In the genomic region with DNA sequence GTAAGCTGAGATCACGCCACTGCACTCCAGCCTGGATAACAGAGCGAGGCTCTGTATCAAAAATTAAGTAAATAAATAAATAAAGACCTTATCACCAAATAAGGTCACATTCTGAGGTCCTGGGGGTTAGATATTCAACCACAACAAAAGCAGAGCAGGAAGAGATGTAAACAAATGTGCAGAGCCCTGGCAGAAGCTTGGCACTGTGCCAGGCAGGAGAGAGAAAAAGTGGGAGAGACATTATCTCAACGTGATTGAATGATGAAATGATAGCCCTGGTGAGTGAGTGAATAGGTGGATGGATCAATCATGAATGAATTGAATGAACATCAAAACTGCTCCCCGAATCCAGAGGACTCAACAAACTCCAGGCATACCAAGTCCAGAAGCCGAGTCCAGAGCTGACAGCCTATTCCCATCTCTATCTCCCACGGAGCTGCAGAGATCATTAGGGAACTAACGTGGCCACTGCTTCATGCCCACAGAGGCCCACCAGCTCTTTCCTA, we compare ENCODE assay signal across 8 cellular contexts.
DNase-seq lines count a peak whose midpoint lies in the region; ATAC-seq and TF ChIP-seq lines count a peak whose summit lies in the region.

No MANE protein-coding gene starts in this region.

- DNase-seq in DMS53 (lab: John Stamatoyannopoulos, UW): peak; percentile 93
- DNase-seq in NCI-H2196 treated with DMSO at 0.1 percent for 48 hours (lab: John Stamatoyannopoulos, UW; ENCODE audit: unreplicated experiment): peak; percentile 7
- DNase-seq in brain microvascular endothelial cell: no peak
- DNase-seq in osteocyte (ENCODE audit: extremely low spot score, unreplicated experiment): no peak
- DNase-seq in left lobe of liver (ENCODE audit: low spot score): no peak

- in situ Hi-C loops in brain microvascular endothelial cell (cut with HindIII; ENCODE audit: low pct_ligation_motif_present, low sequenced_read_pairs): loop anchor here (10.0 kb wide), 1 partner anchor 97 kb away; no protein-coding TSS in a partner anchor

- H3K4me1 Mint-ChIP-seq in osteocyte (ENCODE audit: unreplicated experiment): peaks cover 56% of the 10 kb centered on the region

- H3K9me3 Mint-ChIP-seq in osteocyte (ENCODE audit: unreplicated experiment): no peaks in the 10 kb centered on the region

- no peaks in the 10 kb centered on the region for H3K36me3 Mint-ChIP-seq in osteocyte (ENCODE audit: unreplicated experiment)

- H3K27ac Mint-ChIP-seq in osteocyte (ENCODE audit: unreplicated experiment): peak overlapping the region; percentile 96

- no peak for ATAC-seq in GM21528 (IDR thresholded peaks at IDR 0.05; ENCODE audit: low FRiP score, unreplicated experiment)
- ATAC-seq in left lobe of liver: no peak
- ATAC-seq in esophagus mucosa: no peak
- no peak for ATAC-seq in GM19397 (IDR thresholded peaks at IDR 0.05; ENCODE audit: unreplicated experiment)

- peak overlapping the region; percentile 98 for H3K27ac ChIP-seq in brain microvascular endothelial cell

- H3K27me3 ChIP-seq in brain microvascular endothelial cell (replicated peaks): no peaks in the 10 kb centered on the region

- no peaks in the 10 kb centered on the region for H3K36me3 ChIP-seq in brain microvascular endothelial cell (replicated peaks)

- no peaks in the 10 kb centered on the region for H3K27me3 Mint-ChIP-seq in osteocyte (ENCODE audit: unreplicated experiment)

- H3K4me3 ChIP-seq in brain microvascular endothelial cell (ENCODE audit: low read depth, low read length): no peak overlapping the region

- H3K4me3 Mint-ChIP-seq in osteocyte (ENCODE audit: unreplicated experiment): no peak overlapping the region

- no peak for TF ChIP-seq CTCF in brain microvascular endothelial cell (IDR thresholded peaks at IDR 0.05; ENCODE audit: low read depth, low read length, missing control alignments)
- TF ChIP-seq CTCF in osteocyte (IDR thresholded peaks at IDR 0.05): no peak

Comparison
In these comparisons a context has a peak if more than half of its experiments do, and no peak if none do; other contexts are left out.
1. DNase-seq: peak in DMS53 (single experiment) and NCI-H2196 treated with DMSO at 0.1 percent for 48 hours (single experiment); none in brain microvascular endothelial cell (single experiment), osteocyte (single experiment) and left lobe of liver (single experiment).